Comparison of ENCODE assay signal across 9 cellular contexts in the genomic region with DNA sequence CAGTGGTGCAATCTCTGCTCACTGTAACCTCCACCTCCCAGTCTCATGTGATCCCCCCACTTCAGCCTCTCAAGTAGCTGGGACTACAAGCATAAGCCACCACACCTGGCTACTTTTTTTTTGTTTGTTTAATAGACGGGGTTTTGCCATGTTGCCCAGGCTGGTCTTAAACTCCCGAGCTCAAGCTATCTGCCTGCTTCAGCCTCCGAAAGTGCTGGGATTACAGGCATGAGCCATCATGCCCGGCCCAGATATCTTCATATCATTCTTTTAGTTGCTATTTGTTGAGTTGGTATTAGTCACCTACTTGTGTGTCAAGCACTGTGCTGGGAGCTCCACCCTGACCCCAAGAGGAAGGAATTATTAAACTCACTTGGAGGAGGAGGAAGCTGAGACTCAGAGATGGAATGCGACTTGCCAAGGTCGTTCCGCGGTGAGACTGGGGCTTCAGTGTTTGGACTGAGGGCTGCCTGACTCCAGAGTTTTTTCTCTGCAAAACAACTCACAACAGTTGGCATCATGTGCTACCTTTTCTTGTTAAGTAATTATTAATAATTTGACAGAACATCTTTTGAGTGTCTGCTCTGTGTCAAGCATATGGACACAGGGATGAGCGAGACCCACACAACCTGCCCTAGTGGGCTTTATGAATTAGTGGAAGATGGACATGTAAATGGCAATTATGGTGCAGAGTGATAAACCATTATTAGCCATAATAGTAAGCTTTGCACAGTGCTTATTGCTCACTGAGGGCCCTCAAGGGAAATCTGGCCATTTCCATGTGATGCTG.
DNase-seq lines count a peak whose midpoint lies in the region; ATAC-seq and TF ChIP-seq lines count a peak whose summit lies in the region.
"Had no signal": no experiment of that assay in that cellular context is flagged by ENCODE, and none has a peak within 500 bp of the region (broad histone marks: within the 10 kb centered on the region; RNA-seq: fewer than 3 reads in every experiment).

No MANE protein-coding gene starts in this region.

- intact Hi-C loops in esophagus squamous epithelium (cut with DNase I) = no loop called here

- TF ChIP-seq POLR2A in esophagus squamous epithelium (IDR thresholded peaks at IDR 0.05) = no peak

- H3K27me3 ChIP-seq in NT2/D1 (ENCODE audit: insufficient read depth, insufficient read length) (peaks cover 4% of the 10 kb centered on the region), esophagus squamous epithelium (peaks cover 0 to 72% (median 0%) of the 10 kb centered on the region in 4 donors)
- no peaks in the 10 kb centered on the region for H3K27me3 ChIP-seq in CD8-positive, alpha-beta memory T cell (ENCODE audit: insufficient read depth, low read length, poor library complexity, severe bottlenecking)
- H3K27me3 ChIP-seq: ovary had no signal

- peaks cover 7% of the 10 kb centered on the region for H3K4me1 Mint-ChIP-seq in osteocyte (ENCODE audit: unreplicated experiment)
- H3K4me1 Mint-ChIP-seq in natural killer cell treated with Interleukin-12 subunit alpha and Interleukin-12 subunit beta and Interleukin-15 and Interleukin-18, amount 100 ng/mL, for 72 hours (ENCODE audit: low read depth in 2 of 2) = no peaks in the 10 kb centered on the region
- no peaks in the 10 kb centered on the region for H3K4me1 Mint-ChIP-seq in CD8-positive, alpha-beta memory T cell

- POLR2A ChIA-PET in CD8-positive, alpha-beta memory T cell (lab: Charles Lee) = no interaction called here

- no peak overlapping the region for H3K27ac Mint-ChIP-seq in osteocyte (ENCODE audit: unreplicated experiment)
- H3K27ac Mint-ChIP-seq in natural killer cell treated with Interleukin-12 subunit alpha and Interleukin-12 subunit beta and Interleukin-15 and Interleukin-18, amount 100 ng/mL, for 72 hours = no peak overlapping the region
- peak overlapping the region in 1 of 8 donors; percentile 27 for H3K27ac Mint-ChIP-seq in CD8-positive, alpha-beta memory T cell

- H3K4me1 ChIP-seq in NT2/D1 (ENCODE audit: insufficient read depth, insufficient read length) = peaks cover 30% of the 10 kb centered on the region
- H3K4me1 ChIP-seq in esophagus squamous epithelium = peaks cover 0 to 19% (median 7%) of the 10 kb centered on the region in 3 donors
- H3K4me1 ChIP-seq in CD8-positive, alpha-beta memory T cell (ENCODE audit: insufficient read depth, low read length) = no peaks in the 10 kb centered on the region

- CTCF ChIA-PET in CD8-positive, alpha-beta memory T cell (lab: Charles Lee) = no interaction called here

- H3K36me3 ChIP-seq in NT2/D1 (ENCODE audit: insufficient read depth, insufficient read length, low read length) (no peaks in the 10 kb centered on the region), esophagus squamous epithelium (no peaks in the 10 kb centered on the region)
- H3K36me3 ChIP-seq in CD8-positive, alpha-beta memory T cell (ENCODE audit: insufficient read depth, low read length) = no peaks in the 10 kb centered on the region
- H3K36me3 ChIP-seq: ovary had no signal

- H3K4me3 Mint-ChIP-seq in osteocyte (ENCODE audit: unreplicated experiment) = no peak overlapping the region
- no peak overlapping the region for H3K4me3 Mint-ChIP-seq in natural killer cell treated with Interleukin-12 subunit alpha and Interleukin-12 subunit beta and Interleukin-15 and Interleukin-18, amount 100 ng/mL, for 72 hours
- H3K4me3 Mint-ChIP-seq in CD8-positive, alpha-beta memory T cell = no peak overlapping the region

- no peak overlapping the region for H3K9ac ChIP-seq in NT2/D1 (ENCODE audit: insufficient read length, low read depth)

- H3K4me3 ChIP-seq in NT2/D1 (ENCODE audit: insufficient read length, low read depth) (no peak overlapping the region), esophagus squamous epithelium (no peak overlapping the region)
- H3K4me3 ChIP-seq in CD8-positive, alpha-beta memory T cell (ENCODE audit: low read length) = no peak overlapping the region
- H3K4me3 ChIP-seq: ovary had no signal

- TF ChIP-seq CTCF in esophagus squamous epithelium (IDR thresholded peaks at IDR 0.05) (peak in 5 of 6 experiments; percentile 22 to 60 (median 46)), osteocyte (IDR thresholded peaks at IDR 0.05) (peak; percentile 60)

- 23 to 30% methylated on average over 6 to 9 of the region's 9 CpGs for WGBS in esophagus squamous epithelium, 2 donors

- peaks cover 2% of the 10 kb centered on the region for H3K27me3 Mint-ChIP-seq in osteocyte (ENCODE audit: unreplicated experiment)
- peaks cover 21 to 23% of the 10 kb centered on the region in 2 donors for H3K27me3 Mint-ChIP-seq in natural killer cell treated with Interleukin-12 subunit alpha and Interleukin-12 subunit beta and Interleukin-15 and Interleukin-18, amount 100 ng/mL, for 72 hours
- peaks cover 7 to 30% of the 10 kb centered on the region in 2 donors for H3K27me3 Mint-ChIP-seq in CD8-positive, alpha-beta memory T cell

- H3K9me3 ChIP-seq in NT2/D1 (ENCODE audit: insufficient read depth, low read length) = peaks cover 6% of the 10 kb centered on the region; the same call in 1 of the 2 replicates
- H3K9me3 ChIP-seq in esophagus squamous epithelium = no peaks in the 10 kb centered on the region
- H3K9me3 ChIP-seq in CD8-positive, alpha-beta memory T cell (ENCODE audit: low read length) = no peaks in the 10 kb centered on the region
- H3K9me3 ChIP-seq: ovary had no signal

- ATAC-seq in HG02884 (IDR thresholded peaks at IDR 0.05; ENCODE audit: unreplicated experiment) (no peak), GM19351 (IDR thresholded peaks at IDR 0.05; ENCODE audit: unreplicated experiment) (no peak)
- no peak for ATAC-seq in natural killer cell treated with Interleukin-12 subunit alpha and Interleukin-12 subunit beta and Interleukin-15 and Interleukin-18, amount 100 ng/mL, for 72 hours

- H3K36me3 Mint-ChIP-seq in osteocyte (ENCODE audit: unreplicated experiment) = no peaks in the 10 kb centered on the region
- no peaks in the 10 kb centered on the region for H3K36me3 Mint-ChIP-seq in natural killer cell treated with Interleukin-12 subunit alpha and Interleukin-12 subunit beta and Interleukin-15 and Interleukin-18, amount 100 ng/mL, for 72 hours
- H3K36me3 Mint-ChIP-seq in CD8-positive, alpha-beta memory T cell = no peaks in the 10 kb centered on the region

- DNase-seq in DMS79 (lab: John Stamatoyannopoulos, UW) (peak; percentile 84), NT2/D1 (ENCODE audit: low read depth, low spot score) (peak; percentile 91), esophagus squamous epithelium (lab: John Stamatoyannopoulos, UW) (no peak), osteocyte (ENCODE audit: extremely low spot score, unreplicated experiment) (no peak)
- no peak for DNase-seq in natural killer cell treated with Interleukin-12 subunit alpha and Interleukin-12 subunit beta and Interleukin-15 and Interleukin-18, amount 100 ng/mL, for 72 hours (ENCODE audit: low spot score)
- DNase-seq in CD8-positive, alpha-beta memory T cell = no peak
- DNase-seq: ovary had no signal

- peak overlapping the region in 2 of 4 donors; percentile 27 to 54 for H3K27ac ChIP-seq in esophagus squamous epithelium
- H3K27ac ChIP-seq in CD8-positive, alpha-beta memory T cell (ENCODE audit: low read depth, low read length) = no peak overlapping the region
- H3K27ac ChIP-seq: ovary had no signal

- no peaks in the 10 kb centered on the region for H3K9me3 Mint-ChIP-seq in osteocyte (ENCODE audit: unreplicated experiment)
- no peaks in the 10 kb centered on the region for H3K9me3 Mint-ChIP-seq in natural killer cell treated with Interleukin-12 subunit alpha and Interleukin-12 subunit beta and Interleukin-15 and Interleukin-18, amount 100 ng/mL, for 72 hours
- no peaks in the 10 kb centered on the region for H3K9me3 Mint-ChIP-seq in CD8-positive, alpha-beta memory T cell

Comparison
In these comparisons a context has a peak if more than half of its experiments do, and no peak if none do; other contexts are left out.
1. DNase-seq: peak in DMS79 (single experiment) and NT2/D1 (single experiment); none in esophagus squamous epithelium (single experiment), osteocyte (single experiment), natural killer cell treated with Interleukin-12 subunit alpha and Interleukin-12 subunit beta and Interleukin-15 and Interleukin-18, amount 100 ng/mL, for 72 hours (single experiment) and CD8-positive, alpha-beta memory T cell (0 of 5).